ENCODE assay signal across 30 cellular contexts in genomic region chr9:23324511-23324910, GRCh38.
"Had no signal": no experiment of that assay in that cellular context is flagged by ENCODE, and none has a peak within 500 bp of the region (broad histone marks: within the 10 kb centered on the region; RNA-seq: fewer than 3 reads in every experiment).

No MANE protein-coding gene starts in this region.

- H3K36me3 ChIP-seq: neural progenitor cell, ovary, right lobe of liver, sigmoid colon, suprapubic skin, tibial artery, transverse colon, upper lobe of right lung, uterus had no signal

- FAIRE-seq: small intestine had no signal

- H3K4me1 Mint-ChIP-seq: naive thymus-derived CD8-positive, alpha-beta T cell; nephron progenitor cell; neural progenitor cell; stimulated activated memory B cell treated with anti-CD40 and anti-IgM and Interleukin-4, amounts not matched to agents 10 μg/mL and 1 μg/mL and 100 μg/mL, for 72 hours; stimulated activated naive CD8-positive, alpha-beta T cell treated with anti-CD3 and anti-CD28 coated beads, Interleukin-15, amount 100 ng/mL, for 72 hours had no signal

- H3K9me3 Mint-ChIP-seq: type B pancreatic cell had no signal

- H3K27ac ChIP-seq: neural progenitor cell, ovary, parathyroid adenoma, psoas muscle, right lobe of liver, sigmoid colon, suprapubic skin, testis, tibial artery, transverse colon, upper lobe of right lung, uterus had no signal

- H2AFZ ChIP-seq: neural progenitor cell, parathyroid adenoma had no signal

- H3K4me3 Mint-ChIP-seq: naive thymus-derived CD8-positive, alpha-beta T cell; natural killer cell treated with Interleukin-12 subunit alpha and Interleukin-12 subunit beta and Interleukin-15 and Interleukin-18, amount 100 ng/mL, for 72 hours; nephron progenitor cell; neural progenitor cell; stimulated activated memory B cell treated with anti-CD40 and anti-IgM and Interleukin-4, amounts not matched to agents 10 μg/mL and 1 μg/mL and 100 μg/mL, for 72 hours; stimulated activated naive CD8-positive, alpha-beta T cell treated with anti-CD3 and anti-CD28 coated beads, Interleukin-15, amount 100 ng/mL, for 72 hours; type B pancreatic cell had no signal

- H3K36me3 Mint-ChIP-seq: neural progenitor cell; stimulated activated memory B cell treated with anti-CD40 and anti-IgM and Interleukin-4, amounts not matched to agents 10 μg/mL and 1 μg/mL and 100 μg/mL, for 72 hours; type B pancreatic cell had no signal

- H3K4me3 ChIP-seq: neural progenitor cell, ovary, psoas muscle, right lobe of liver, sigmoid colon, suprapubic skin, testis, tibial artery, transverse colon, upper lobe of right lung, uterus had no signal

- H3K4me1 ChIP-seq: neural progenitor cell, parathyroid adenoma, psoas muscle, sigmoid colon, suprapubic skin, testis, tibial artery, transverse colon, upper lobe of right lung, uterus had no signal

- DNase-seq: naive thymus-derived CD8-positive, alpha-beta T cell; nephron progenitor cell; occipital lobe; ovary; posterior cingulate gyrus; psoas muscle; right cardiac atrium; right lobe of liver; sigmoid colon; small intestine; stimulated activated CD4-positive, alpha-beta T cell treated with anti-CD3 and anti-CD28 coated beads, Interleukin-15, amount 100 ng/mL, for 24 hours; stimulated activated CD4-positive, alpha-beta T cell treated with anti-CD3 and anti-CD28 coated beads, Interleukin-2, amount 100 ng/mL, for 24 hours; stimulated activated CD4-positive, alpha-beta T cell treated with anti-CD3 and anti-CD28 coated beads, Interleukin-2, amount 100 ng/mL, for 48 hours; stimulated activated CD4-positive, alpha-beta T cell treated with anti-CD3 and anti-CD28 coated beads, Interleukin-4, amount 100 ng/mL, for 24 hours; stimulated activated naive CD4-positive, alpha-beta T cell; stimulated activated naive CD8-positive, alpha-beta T cell treated with anti-CD3 and anti-CD28 coated beads, Interleukin-15, amount 100 ng/mL, for 72 hours; stimulated activated naive CD8-positive, alpha-beta T cell treated with anti-CD3 and anti-CD28 coated beads, Interleukin-15, Interleukin-2, amounts not matched to agents 100 U/mL and 50 U/mL, for 24 hours; substantia nigra; testis; tibial artery; transverse colon; upper lobe of right lung; uterus had no signal

- H3K27me3 Mint-ChIP-seq: naive thymus-derived CD8-positive, alpha-beta T cell; natural killer cell treated with Interleukin-12 subunit alpha and Interleukin-12 subunit beta and Interleukin-15 and Interleukin-18, amount 100 ng/mL, for 72 hours; progenitor cell of endocrine pancreas; stimulated activated memory B cell treated with anti-CD40 and anti-IgM and Interleukin-4, amounts not matched to agents 10 μg/mL and 1 μg/mL and 100 μg/mL, for 72 hours; stimulated activated naive CD8-positive, alpha-beta T cell treated with anti-CD3 and anti-CD28 coated beads, Interleukin-15, amount 100 ng/mL, for 72 hours; type B pancreatic cell had no signal

- H3K27me3 ChIP-seq: neural progenitor cell, ovary, right lobe of liver, sigmoid colon, suprapubic skin, testis, tibial artery, transverse colon, upper lobe of right lung, uterus had no signal

- ATAC-seq: naive thymus-derived CD8-positive, alpha-beta T cell; natural killer cell treated with Interleukin-12 subunit alpha and Interleukin-12 subunit beta and Interleukin-15 and Interleukin-18, amount 100 ng/mL, for 72 hours; psoas muscle; right cardiac atrium; right lobe of liver; stimulated activated memory B cell treated with anti-CD40 and anti-IgM and Interleukin-4, amounts not matched to agents 10 μg/mL and 1 μg/mL and 100 μg/mL, for 72 hours; stimulated activated naive CD8-positive, alpha-beta T cell treated with anti-CD3 and anti-CD28 coated beads, Interleukin-15, amount 100 ng/mL, for 72 hours; stimulated activated naive CD8-positive, alpha-beta T cell treated with anti-CD3 and anti-CD28 coated beads, Interleukin-15, Interleukin-2, amounts not matched to agents 100 U/mL and 50 U/mL, for 24 hours; upper lobe of right lung had no signal

- H3K79me2 ChIP-seq: parathyroid adenoma had no signal

- H3K9ac ChIP-seq: neural progenitor cell, parathyroid adenoma had no signal

- H3K4me2 ChIP-seq: neural progenitor cell had no signal

- H3K9me3 ChIP-seq: ovary, psoas muscle, right lobe of liver, sigmoid colon, suprapubic skin, testis, tibial artery, transverse colon, upper lobe of right lung, uterus had no signal

- H3K27ac Mint-ChIP-seq: naive thymus-derived CD8-positive, alpha-beta T cell; natural killer cell treated with Interleukin-12 subunit alpha and Interleukin-12 subunit beta and Interleukin-15 and Interleukin-18, amount 100 ng/mL, for 72 hours; nephron progenitor cell; neural progenitor cell; progenitor cell of endocrine pancreas; stimulated activated memory B cell treated with anti-CD40 and anti-IgM and Interleukin-4, amounts not matched to agents 10 μg/mL and 1 μg/mL and 100 μg/mL, for 72 hours; stimulated activated naive CD8-positive, alpha-beta T cell treated with anti-CD3 and anti-CD28 coated beads, Interleukin-15, amount 100 ng/mL, for 72 hours; type B pancreatic cell had no signal
